ENCODE assay signal across 8 cellular contexts in genomic region chr14:22928237-22929103, GRCh38. TPM values are rescaled to one million over a fixed set of nuclear protein-coding genes. Genes with fewer than 3 reads are reported as not detected.
DNase-seq lines count a peak whose midpoint lies in the region; ATAC-seq and TF ChIP-seq lines count a peak whose summit lies in the region.

No MANE protein-coding gene starts in this region.

- no peak for ATAC-seq in HG02759 (IDR thresholded peaks at IDR 0.05; ENCODE audit: unreplicated experiment)

- H3K9me3 ChIP-seq in HEK293 (ENCODE audit: control insufficient read depth, insufficient read depth, low read depth, low read length) = no peaks in the 10 kb centered on the region
- no peaks in the 10 kb centered on the region for H3K9me3 ChIP-seq in breast epithelium

- POLR2A ChIA-PET in HEK293 (lab: Yijun Ruan, JAX) = interaction anchor here (0.6 to 3.5 kb wide), 15 partner anchors 9 to 339 kb away, joined by 3 to 41 read pairs (median 4); partner anchors contain the start of genes ACIN1, AJUBA, C14orf119 and DAD1

- H3K27me3 ChIP-seq in ACC112 (ENCODE audit: insufficient read depth, low read length) (no peaks in the 10 kb centered on the region), breast epithelium (no peaks in the 10 kb centered on the region)

- DNase-seq in breast epithelium (ENCODE audit: low spot score in 2 of 2) = no peak
- peak; percentile 3 to 12 for DNase-seq in lung microvascular endothelial cell (ENCODE audit: low read depth in 2 of 2)
- no peak for DNase-seq in GDM1 (lab: John Stamatoyannopoulos, UW)
- no peak for DNase-seq in activated CD4-positive, CD25-positive, alpha-beta regulatory T cell treated with anti-CD3 and anti-CD28 coated beads, Interleukin-2, amount 50 U/mL, for 72 hours
- DNase-seq in NCI-H146 treated with DMSO at 0.1 percent for 48 hours (lab: John Stamatoyannopoulos, UW; ENCODE audit: unreplicated experiment) = no peak

- no peak for TF ChIP-seq POLR2A in breast epithelium (IDR thresholded peaks at IDR 0.05)

- H3K4me3 ChIP-seq in ACC112 (ENCODE audit: low read depth, low read length) (peak overlapping the region; percentile 87), HEK293 (ENCODE audit: low read depth, low read length) (peak overlapping the region; percentile 78), breast epithelium (peak overlapping the region; percentile 72 to 95 (median 93))

- TF ChIP-seq CTCF in HEK293 (tag by site-specific recombination; IDR thresholded peaks at IDR 0.05) = no peak
- TF ChIP-seq CTCF in breast epithelium (IDR thresholded peaks at IDR 0.05) = no peak

- H3K4me1 ChIP-seq in ACC112 (ENCODE audit: control insufficient read depth, insufficient read depth, low read length, unreplicated experiment) = peaks cover 19% of the 10 kb centered on the region
- H3K4me1 ChIP-seq in HEK293 (ENCODE audit: control insufficient read depth, insufficient read depth, low read length) = no peaks in the 10 kb centered on the region
- peaks cover 3 to 11% of the 10 kb centered on the region in 2 donors for H3K4me1 ChIP-seq in breast epithelium

- intact Hi-C loops in breast epithelium (cut with DNase I; ENCODE audit: low total_unique reads) = no loop called here

- peaks cover 23% of the 10 kb centered on the region for H3K79me2 ChIP-seq in ACC112 (ENCODE audit: control insufficient read depth, insufficient read depth, low read length, unreplicated experiment)

- H3K27ac ChIP-seq in ACC112 (ENCODE audit: low read depth, low read length) (peak overlapping the region; percentile 51), HEK293 (ENCODE audit: extremely low read depth, low read depth, low read length) (peak overlapping the region; percentile 55; the same call in 1 of the 2 replicates), breast epithelium (peak overlapping the region; percentile 95 to 97)

- H3K36me3 ChIP-seq in ACC112 (ENCODE audit: insufficient read depth, low read length) (peaks cover 23% of the 10 kb centered on the region), HEK293 (ENCODE audit: control insufficient read depth in 2 of 2, insufficient read depth in 1 of 2, low read length in 2 of 2) (peaks cover 25 to 44% of the 10 kb centered on the region in 2 experiments), breast epithelium (peaks cover 3% of the 10 kb centered on the region)

- peak overlapping the region; percentile 70 for H2AFZ ChIP-seq in ACC112 (ENCODE audit: low read length, unreplicated experiment)

- CTCF ChIA-PET in HEK293 (lab: Yijun Ruan, JAX) = interaction anchor here (0.6 to 3.8 kb wide), 10 partner anchors 9 to 140 kb away, joined by 3 to 33 read pairs (median 8); partner anchors contain the start of genes HAUS4 and RBM23

TF ChIP-seq in HEK293, 187 proteins besides CTCF, POLR2A, EP300 and RAD21:
- TF ChIP-seq ZNF792 (tag by site-specific recombination; IDR thresholded peaks at IDR 0.05) (no peak), ZBTB21 (tag by site-specific recombination; IDR thresholded peaks at IDR 0.05) (0 out of 2 replicates have a peak, but pooled peaks have one; percentile 6), ZNF146 (tag by site-specific recombination; IDR thresholded peaks at IDR 0.05) (no peak), ZBTB48 (tag by site-specific recombination; IDR thresholded peaks at IDR 0.05) (0 out of 2 replicates have a peak, but pooled peaks have one; percentile 27), INSM2 (tag by site-specific recombination; IDR thresholded peaks at IDR 0.05) (no peak), WT1 (tag by site-specific recombination; IDR thresholded peaks at IDR 0.05) (0 out of 2 replicates have a peak, but pooled peaks have one; percentile 17), EGR2 (tag by site-specific recombination; IDR thresholded peaks at IDR 0.05; ENCODE audit: low read depth) (peak; percentile 27; the same call in 1 of the 2 replicates), ZNF514 (tag by site-specific recombination; IDR thresholded peaks at IDR 0.05) (no peak), KLF9 (tag by site-specific recombination; IDR thresholded peaks at IDR 0.05; ENCODE audit: low read depth) (0 out of 2 replicates have a peak, but pooled peaks have one; percentile 14), ZNF660 (tag by site-specific recombination; IDR thresholded peaks at IDR 0.05) (0 out of 2 replicates have a peak, but pooled peaks have one; percentile 7), ZNF398 (tag by site-specific recombination; IDR thresholded peaks at IDR 0.05) (0 out of 2 replicates have a peak, but pooled peaks have one; percentile 31)

RNA-seq across cellular contexts. Expression of gene PRMT5, which starts 0.7 kb away (rescaled TPM):
- 10 to 100 TPM; 48.6 to 80.6 (median 71.4) TPM for total RNA-seq in breast epithelium
- total RNA-seq in lung microvascular endothelial cell = 35.3 and 41.9 TPM in 2 replicates

RNA-seq across cellular contexts. Expression of gene RBM23, which starts 9.5 kb away (rescaled TPM):
- 100 to 1,000 TPM in 2 of 3 donors, 10 to 100 TPM in 1; 85.5 to 194 (median 174) TPM for total RNA-seq in breast epithelium
- total RNA-seq in lung microvascular endothelial cell = 24.0 and 37.7 TPM in 2 replicates

RNA-seq across cellular contexts. Expression of gene HAUS4, which starts 28.4 kb away (rescaled TPM):
- total RNA-seq in breast epithelium (10 to 100 TPM; 67.3 to 86.5 (median 68.3) TPM), lung microvascular endothelial cell (6.3 and 28.5 TPM in 2 replicates)

RNA-seq across cellular contexts. Expression of gene REM2, which starts 45.4 kb away (rescaled TPM):
- total RNA-seq in breast epithelium = 1 to 10 TPM in 2 of 3 donors, under 1 TPM in 1; 0.96 to 1.3 (median 1.2) TPM
- total RNA-seq in lung microvascular endothelial cell = under 0.01 TPM in 1 of 2 replicates, not detected in the other

RNA-seq across cellular contexts. Expression of gene AJUBA, which starts 53.9 kb away (rescaled TPM):
- 10 to 100 TPM in 2 of 3 donors, 1 to 10 TPM in 1; 3.2 to 24.0 (median 18.7) TPM for total RNA-seq in breast epithelium
- 36.0 and 70.2 TPM in 2 replicates for total RNA-seq in lung microvascular endothelial cell

Comparison
In these comparisons a context has a peak if more than half of its experiments do, and no peak if none do; other contexts are left out.
1. DNase-seq: peak in lung microvascular endothelial cell (2 of 2); none in breast epithelium (0 of 2), GDM1 (single experiment), activated CD4-positive, CD25-positive, alpha-beta regulatory T cell treated with anti-CD3 and anti-CD28 coated beads, Interleukin-2, amount 50 U/mL, for 72 hours (single experiment) and NCI-H146 treated with DMSO at 0.1 percent for 48 hours (single experiment).
2. Peak in every context shown above with its lines, with median percentiles within 50 percentile points of each other: H3K27ac ChIP-seq and H3K4me3 ChIP-seq.